Comparison of ENCODE assay signal across 8 cellular contexts in the genomic region with DNA sequence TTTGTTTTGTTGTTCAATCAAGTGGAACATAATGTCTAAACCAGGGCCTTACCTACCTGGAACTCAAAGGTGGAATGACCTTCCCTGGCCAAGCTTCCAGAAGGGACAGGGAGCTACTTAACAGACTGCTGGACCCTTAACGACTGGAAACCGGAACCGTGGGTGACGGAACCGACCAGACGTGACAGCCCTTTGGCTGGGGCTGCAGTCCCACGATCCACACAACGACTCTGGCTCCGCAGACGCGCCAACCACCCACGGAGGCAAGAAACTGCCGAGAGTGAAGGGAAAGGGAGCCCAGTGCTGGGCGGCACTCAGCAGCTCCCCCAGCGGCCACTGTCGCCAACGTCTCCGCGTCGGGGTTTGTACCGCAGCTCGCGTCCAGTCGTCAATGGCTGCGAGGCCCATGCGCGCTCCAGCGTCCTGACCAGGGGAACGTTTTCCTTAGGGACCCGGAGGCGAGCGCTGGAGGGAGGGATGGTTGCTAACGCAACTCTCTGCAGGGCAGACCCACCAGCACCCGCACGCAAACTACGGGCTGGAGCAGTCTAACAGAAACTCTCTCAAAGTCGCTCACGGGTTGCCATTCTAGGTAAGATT. TPM values are rescaled to one million over a fixed set of nuclear protein-coding genes. Genes with fewer than 3 reads are reported as not detected.
DNase-seq lines count a peak whose midpoint lies in the region; ATAC-seq and TF ChIP-seq lines count a peak whose summit lies in the region.

No MANE protein-coding gene starts in this region.

- no peaks in the 10 kb centered on the region for H4K20me1 ChIP-seq in Karpas-422 (ENCODE audit: insufficient read depth, low read depth, low read length)

- H3K4me3 ChIP-seq in GM12864 (ENCODE audit: low read depth, low read length) (no peak overlapping the region; the same call in 1 of the 2 replicates), choroid plexus epithelial cell (ENCODE audit: low read depth, low read length) (peak overlapping the region; percentile 55), Karpas-422 (ENCODE audit: low read length) (no peak overlapping the region)

- no peaks in the 10 kb centered on the region for H3K9me3 ChIP-seq in Karpas-422 (ENCODE audit: low read length)

- no peaks in the 10 kb centered on the region for H3K27me3 ChIP-seq in Karpas-422 (ENCODE audit: low read length)

- H3K9me2 ChIP-seq in Karpas-422 (replicated peaks; ENCODE audit: insufficient read depth, low read length), result no peaks in the 10 kb centered on the region

- no peak overlapping the region for H2AFZ ChIP-seq in Karpas-422 (ENCODE audit: low read length)

- H3K4me2 ChIP-seq in Karpas-422 (ENCODE audit: low read depth, low read length, poor library complexity, severe bottlenecking), result no peak overlapping the region

- H3K9ac ChIP-seq in Karpas-422 (ENCODE audit: low read length), result no peak overlapping the region

- TF ChIP-seq CTCF in GM12864 (IDR thresholded peaks at IDR 0.05; ENCODE audit: low read depth, low read length, missing control alignments), result peak; percentile 82
- TF ChIP-seq CTCF in choroid plexus epithelial cell (conservative IDR thresholded peaks at IDR 0.05; ENCODE audit: low read depth, low read length), result peak; percentile 86

- ATAC-seq in GM21786 (IDR thresholded peaks at IDR 0.05; ENCODE audit: unreplicated experiment) (no peak), GM19328 (IDR thresholded peaks at IDR 0.05; ENCODE audit: unreplicated experiment) (no peak)

- H3K27ac ChIP-seq in Karpas-422 (ENCODE audit: low read length), result no peak overlapping the region

- no peaks in the 10 kb centered on the region for H3K79me2 ChIP-seq in Karpas-422 (ENCODE audit: low read length)

- no peak for DNase-seq in GM12864 (ENCODE audit: low read depth)
- peak; percentile 86 for DNase-seq in activated CD4-positive, alpha-beta T cell treated with anti-CD3 and anti-CD28 coated beads for 48 hours
- DNase-seq in choroid plexus epithelial cell (ENCODE audit: low read depth), result peak; percentile 69
- peak; percentile 85 for DNase-seq in left kidney (ENCODE audit: low read depth, low spot score)
- peak; percentile 75 for DNase-seq in stimulated activated CD4-positive, alpha-beta T cell treated with anti-CD3 and anti-CD28 coated beads, Interleukin-4, amount 100 ng/mL, for 1 hour
- DNase-seq in Karpas-422, result no peak

- H3K36me3 ChIP-seq in Karpas-422 (ENCODE audit: insufficient read depth, low read length), result no peaks in the 10 kb centered on the region

- peaks cover 6% of the 10 kb centered on the region for H3K4me1 ChIP-seq in Karpas-422 (ENCODE audit: low read length)

RNA-seq across cellular contexts. Expression of a gene that starts 5.5 kb away (rescaled TPM):
- total RNA-seq in Karpas-422 (2014; rRNA removed; shearing (Covaris generic); ENCODE audit: low replicate concordance), result 75.4 and 105 TPM in 2 replicates

RNA-seq across cellular contexts. Expression of a gene that starts 6.9 kb away (rescaled TPM):
- not detected in 2 replicates for total RNA-seq in Karpas-422 (2014; rRNA removed; shearing (Covaris generic); ENCODE audit: low replicate concordance)

RNA-seq across cellular contexts. Expression of a gene that starts 21.3 kb away (rescaled TPM):
- 118 and 320 TPM in 2 replicates for total RNA-seq in Karpas-422 (2014; rRNA removed; shearing (Covaris generic); ENCODE audit: low replicate concordance)

RNA-seq across cellular contexts. Expression of a gene that starts 27.0 kb away (rescaled TPM):
- total RNA-seq in Karpas-422 (2014; rRNA removed; shearing (Covaris generic); ENCODE audit: low replicate concordance), result 0.87 and 3.5 TPM in 2 replicates

RNA-seq across cellular contexts. Expression of a gene that starts 31.0 kb away (rescaled TPM):
- total RNA-seq in Karpas-422 (2014; rRNA removed; shearing (Covaris generic); ENCODE audit: low replicate concordance), result 25.4 and 69.2 TPM in 2 replicates

Comparison
In these comparisons a context has a peak if more than half of its experiments do, and no peak if none do; other contexts are left out.
1. DNase-seq: peak in activated CD4-positive, alpha-beta T cell treated with anti-CD3 and anti-CD28 coated beads for 48 hours (single experiment), choroid plexus epithelial cell (single experiment), left kidney (single experiment) and stimulated activated CD4-positive, alpha-beta T cell treated with anti-CD3 and anti-CD28 coated beads, Interleukin-4, amount 100 ng/mL, for 1 hour (single experiment); none in GM12864 (single experiment) and Karpas-422 (single experiment).